In the genomic region with DNA sequence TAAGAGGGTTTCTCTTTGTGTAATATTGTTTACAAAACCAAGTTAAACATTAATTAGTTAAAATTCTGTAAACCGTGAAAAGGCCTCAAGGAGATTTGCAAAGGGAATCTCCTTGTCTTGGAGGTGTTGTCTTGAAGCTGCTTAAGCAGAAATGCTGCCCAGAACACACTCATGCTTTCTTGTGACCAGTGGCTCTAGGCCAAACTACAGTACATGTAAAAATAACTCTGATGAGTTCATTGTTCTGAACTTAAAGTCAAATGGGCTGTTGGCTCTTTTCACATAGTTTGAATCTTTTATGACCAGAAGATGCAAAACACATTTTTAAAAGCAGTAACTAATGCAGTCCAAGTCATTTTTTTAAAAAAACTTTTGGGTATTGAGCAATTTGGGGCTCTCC, we compare ENCODE assay signal across 14 cellular contexts.
A peak's percentile ranks its signal among the peaks of the same experiment; 100 is the strongest.
DNase-seq lines count a peak whose midpoint lies in the region; ATAC-seq, FAIRE-seq and TF ChIP-seq lines count a peak whose summit lies in the region.
"Had no signal": no experiment of that assay in that cellular context is flagged by ENCODE, and none has a peak within 500 bp of the region (broad histone marks: within the 10 kb centered on the region; RNA-seq: fewer than 3 reads in every experiment).

No MANE protein-coding gene starts in this region.

- WGBS in prostate gland, result 4% methylated on average over 1 of the region's 1 CpG

- peak overlapping the region in 1 of 2 donors; percentile 5 for H3K27ac ChIP-seq in prostate gland
- H3K27ac ChIP-seq: right lobe of liver had no signal

- no peaks in the 10 kb centered on the region for H3K27me3 ChIP-seq in prostate gland (replicated peaks; ENCODE audit: insufficient read depth)
- H3K27me3 ChIP-seq: right lobe of liver had no signal

- FAIRE-seq in D721Med (lab: Jason Lieb, UNC), result no peak

- peak; percentile 85 for ATAC-seq in SK-N-SH treated with all-trans-retinoic acid at 6 μM for 48 hours

- peak; percentile 57 for DNase-seq in AG20443 (ENCODE audit: low spot score)
- peak; percentile 99 for DNase-seq in fibroblast of the aortic adventitia (ENCODE audit: low read depth)
- peak; percentile 4 for DNase-seq in prostate gland (ENCODE audit: low spot score)
- DNase-seq in stimulated activated naive CD4-positive, alpha-beta T cell (lab: John Stamatoyannopoulos, UW), result no peak
- no peak for DNase-seq in NCI-H526 (lab: John Stamatoyannopoulos, UW)
- DNase-seq in D721Med (ENCODE audit: insufficient read length, low spot score), result no peak
- DNase-seq in NCI-H748 (lab: John Stamatoyannopoulos, UW; ENCODE audit: unreplicated experiment), result no peak
- DNase-seq: activated T-cell treated with anti-CD3 and anti-CD28 coated beads for 4 hours, COR-L47, head of caudate nucleus, NCI-H187 treated with DMSO at 0.1 percent for 48 hours, right lobe of liver, T-helper 1 cell had no signal

- H3K9me3 ChIP-seq in prostate gland, result no peaks in the 10 kb centered on the region
- H3K9me3 ChIP-seq: right lobe of liver had no signal

- TF ChIP-seq CTCF in fibroblast of the aortic adventitia (IDR thresholded peaks at IDR 0.05; ENCODE audit: insufficient read depth, low read length) (no peak), prostate gland (IDR thresholded peaks at IDR 0.05) (no peak), D721Med (IDR thresholded peaks at IDR 0.05; ENCODE audit: insufficient read depth, missing control alignments) (no peak)

- intact Hi-C loops in prostate gland (cut with DNase I), result loop anchor here (10.0 kb wide), 1 partner anchor 52 kb away; no protein-coding TSS in a partner anchor

- no peaks in the 10 kb centered on the region for H3K4me1 ChIP-seq in prostate gland (replicated peaks)
- H3K4me1 ChIP-seq: right lobe of liver had no signal

- no peaks in the 10 kb centered on the region for H3K36me3 ChIP-seq in prostate gland
- H3K36me3 ChIP-seq: right lobe of liver had no signal

- H3K4me3 ChIP-seq in fibroblast of the aortic adventitia (ENCODE audit: low read depth, low read length) (no peak overlapping the region), prostate gland (no peak overlapping the region)
- H3K4me3 ChIP-seq: right lobe of liver had no signal

- no peak for TF ChIP-seq POLR2A in prostate gland (IDR thresholded peaks at IDR 0.05)

TF ChIP-seq in SK-N-SH treated with all-trans-retinoic acid at 6 μM for 48 hours, 23 proteins besides CTCF, POLR2A, EP300 and RAD21:
- TF ChIP-seq ISL1 (CRISPR knock-in tag; IDR thresholded peaks at IDR 0.05) (peak; percentile 15; the same call in 1 of the 2 replicates), TCF4 (CRISPR knock-in tag; IDR thresholded peaks at IDR 0.05; ENCODE audit: borderline replicate concordance) (no peak), RARB (CRISPR knock-in tag; IDR thresholded peaks at IDR 0.05) (no peak), SNAI2 (CRISPR knock-in tag; IDR thresholded peaks at IDR 0.05) (no peak)

Comparison
In these comparisons a context has a peak if more than half of its experiments do, and no peak if none do; other contexts are left out.
1. DNase-seq: peak in AG20443 (single experiment), fibroblast of the aortic adventitia (single experiment) and prostate gland (single experiment); none in stimulated activated naive CD4-positive, alpha-beta T cell (0 of 6), NCI-H526 (0 of 2), D721Med (single experiment) and NCI-H748 (single experiment).